20 cellular contexts compared by ENCODE assay signal in the genomic region with DNA sequence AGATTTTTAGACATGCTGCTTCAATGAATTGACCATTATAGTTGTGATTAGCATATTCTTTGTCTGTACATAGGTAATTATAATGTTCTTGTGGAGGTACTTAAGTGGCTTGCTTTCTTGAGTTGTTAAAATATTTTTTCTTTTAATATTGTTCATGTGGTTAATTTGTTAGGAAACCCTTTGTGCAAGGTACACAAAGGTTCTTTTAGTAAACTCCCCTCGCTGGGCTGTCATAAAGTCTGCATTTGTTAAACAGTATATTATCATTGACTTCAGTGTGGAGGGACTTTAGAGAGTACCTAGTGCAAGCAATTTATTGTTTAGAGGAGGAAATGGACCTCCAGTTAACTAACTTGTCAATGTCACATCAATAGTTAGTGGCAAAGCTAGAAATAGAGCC. TPM values are rescaled to one million over a fixed set of nuclear protein-coding genes. Genes with fewer than 3 reads are reported as not detected.
DNase-seq lines count a peak whose midpoint lies in the region; ATAC-seq and FAIRE-seq lines count a peak whose summit lies in the region.
"Had no signal": no experiment of that assay in that cellular context is flagged by ENCODE, and none has a peak within 500 bp of the region (broad histone marks: within the 10 kb centered on the region; RNA-seq: fewer than 3 reads in every experiment).

No MANE protein-coding gene starts in this region.

- DNase-seq in NCI-H748 (lab: John Stamatoyannopoulos, UW; ENCODE audit: unreplicated experiment) = peak; percentile 2
- no peak for DNase-seq in NCI-H748 treated with DMSO at 0.1 percent for 48 hours (lab: John Stamatoyannopoulos, UW)
- peak; percentile 48 to 88 for DNase-seq in HAP-1 (ENCODE audit: low spot score in 2 of 2)
- DNase-seq in NCI-H69 (lab: John Stamatoyannopoulos, UW) = peak; percentile 95
- no peak for DNase-seq in small intestine
- DNase-seq in activated CD4-positive, alpha-beta T cell treated with anti-CD3 and anti-CD28 coated beads for 1 hour = no peak
- no peak for DNase-seq in mucosa of gallbladder (ENCODE audit: low spot score)
- DNase-seq in stimulated activated naive CD8-positive, alpha-beta T cell treated with anti-CD3 and anti-CD28 coated beads, Interleukin-15, Interleukin-2, amounts not matched to agents 100 U/mL and 50 U/mL, for 24 hours = no peak
- DNase-seq: C1 segment of cervical spinal cord; Calu3; CD4-positive, CD25-positive, alpha-beta regulatory T cell; CD8-positive, alpha-beta T cell; DMS53; DMS79 treated with DMSO at 0.1 percent for 48 hours; GF-D8; GOT3; HCEC 1CT had no signal

- no peaks in the 10 kb centered on the region for H3K36me3 ChIP-seq in HAP-1 (replicated peaks)
- no peaks in the 10 kb centered on the region for H3K36me3 ChIP-seq in small intestine (ENCODE audit: control insufficient read depth in 2 of 2, insufficient read depth in 2 of 2, low read length in 2 of 2)

- H3K27me3 ChIP-seq in HAP-1 (ENCODE audit: low read depth) (peaks cover 5% of the 10 kb centered on the region), small intestine (ENCODE audit: control insufficient read depth in 2 of 2, insufficient read depth in 2 of 2, low read length in 2 of 2) (no peaks in the 10 kb centered on the region)

- no peak for ATAC-seq in stimulated activated naive CD8-positive, alpha-beta T cell treated with anti-CD3 and anti-CD28 coated beads, Interleukin-15, Interleukin-2, amounts not matched to agents 100 U/mL and 50 U/mL, for 24 hours
- ATAC-seq: CD8-positive, alpha-beta T cell had no signal

- no peaks in the 10 kb centered on the region for H3K9me3 ChIP-seq in HAP-1
- no peaks in the 10 kb centered on the region for H3K9me3 ChIP-seq in small intestine (ENCODE audit: control insufficient read depth, low read depth)

- H3K4me1 ChIP-seq in HAP-1 = peaks cover 10% of the 10 kb centered on the region
- H3K4me1 ChIP-seq in small intestine (ENCODE audit: control insufficient read depth in 2 of 2, insufficient read depth in 1 of 2, low read depth in 1 of 2, low read length in 1 of 2) = no peaks in the 10 kb centered on the region

- WGBS in small intestine, 3 donors = 11 to 67% (median 24%) methylated on average over 1 of the region's 1 CpG

- peak; percentile 49 for FAIRE-seq in small intestine (lab: Jason Lieb, UNC)
- FAIRE-seq: GM12891, GM18507, H54 had no signal

- in situ Hi-C loops in HAP-1 (cut with MboI; ENCODE audit: low sequenced_read_pairs) = no loop called here

- H3K4me3 ChIP-seq in HAP-1 (no peak overlapping the region), small intestine (ENCODE audit: low read depth in 1 of 2, low read length in 2 of 2) (no peak overlapping the region)

- no peak overlapping the region for H3K27ac ChIP-seq in small intestine (ENCODE audit: low read depth in 1 of 2, low read length in 1 of 2)

RNA-seq across cellular contexts. Expression of gene DISP1, which starts 52.5 kb away (rescaled TPM):
- polyA plus RNA-seq in small intestine = 1 to 10 TPM; 2.3 to 3.8 (median 2.7) TPM
- 27.4 TPM for total RNA-seq in mucosa of gallbladder

Comparison
In these comparisons a context has a peak if more than half of its experiments do, and no peak if none do; other contexts are left out.
1. DNase-seq: peak in NCI-H748 (single experiment), HAP-1 (2 of 2) and NCI-H69 (single experiment); none in NCI-H748 treated with DMSO at 0.1 percent for 48 hours (single experiment), small intestine (single experiment), activated CD4-positive, alpha-beta T cell treated with anti-CD3 and anti-CD28 coated beads for 1 hour (single experiment), mucosa of gallbladder (single experiment) and stimulated activated naive CD8-positive, alpha-beta T cell treated with anti-CD3 and anti-CD28 coated beads, Interleukin-15, Interleukin-2, amounts not matched to agents 100 U/mL and 50 U/mL, for 24 hours (single experiment).